Comparison of ENCODE assay signal across 27 cellular contexts in the genomic region with DNA sequence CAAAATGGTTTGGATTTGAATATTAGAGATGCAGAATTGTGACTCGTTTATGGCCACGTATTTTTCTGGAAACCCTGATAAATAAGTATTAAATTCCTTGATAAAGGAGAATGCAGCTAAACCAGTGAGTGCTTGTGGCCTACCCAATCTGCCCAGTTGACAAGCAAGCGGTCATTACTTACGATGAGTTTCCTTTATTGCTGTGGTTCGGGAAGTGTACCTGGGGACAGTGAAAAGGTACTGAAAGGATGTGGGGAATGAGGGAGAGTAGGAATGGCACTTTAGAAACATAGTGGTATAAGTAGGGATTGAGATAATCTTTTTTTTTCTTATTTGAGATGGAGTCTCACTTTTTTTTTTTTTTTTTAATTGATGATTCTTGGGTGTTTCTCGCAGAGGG.
"Had no signal": no experiment of that assay in that cellular context is flagged by ENCODE, and none has a peak within 500 bp of the region (broad histone marks: within the 10 kb centered on the region; RNA-seq: fewer than 3 reads in every experiment).

No MANE protein-coding gene starts in this region.

- H3K27me3 ChIP-seq: brain microvascular endothelial cell, cardiac muscle cell, MG63, SJCRH30 had no signal

- H3K27me3 Mint-ChIP-seq: activated CD4-positive, alpha-beta T cell treated with anti-CD3 and anti-CD28 coated beads, Interleukin-2, amount 10 ng/mL, durations not matched to agents 24 days and 14 days; activated naive CD8-positive, alpha-beta T cell treated with anti-CD3 and anti-CD28 coated beads for 36 hours had no signal

- H3K9me3 ChIP-seq: MG63, SJCRH30, SK-N-SH had no signal

- H3K9ac ChIP-seq: SK-N-SH had no signal

- H3K4me2 ChIP-seq: SK-N-SH had no signal

- DNase-seq: activated CD4-positive, alpha-beta T cell treated with anti-CD3 and anti-CD28 coated beads, Interleukin-2, amount 10 ng/mL, durations not matched to agents 24 days and 14 days; activated CD4-positive, alpha-beta T cell treated with anti-CD3 and anti-CD28 coated beads, Interleukin-2, amount 50 U/mL, for 48 hours; activated CD8-positive, alpha-beta T cell treated with anti-CD3 and anti-CD28 coated beads, Interleukin-2, amount 10 ng/mL, durations not matched to agents 7 days and 5 days; activated gamma-delta T cell treated with Interleukin-2 at 50 U/mL for 16 hours; activated naive CD4-positive, alpha-beta T cell treated with anti-CD3 and anti-CD28 coated beads, Interleukin-2, amount 10 ng/mL, durations not matched to agents 7 days and 5 days; activated naive CD8-positive, alpha-beta T cell treated with anti-CD3 and anti-CD28 coated beads for 36 hours; activated T-cell treated with anti-CD3 and anti-CD28 coated beads, Interleukin-2, amount 50 U/mL, for 4 hours; amniotic stem cell; aorta; brain microvascular endothelial cell; MG63; NCI-H1048; NCI-H1105 treated with DMSO at 0.1 percent for 48 hours; NCI-H1436; NCI-H1694; NCI-H2029; NCI-H345; NCI-H524 treated with DMSO at 0.1 percent for 48 hours; SHP77; SJCRH30; SK-N-SH had no signal

- H3K4me1 Mint-ChIP-seq: activated naive CD4-positive, alpha-beta T cell treated with anti-CD3 and anti-CD28 coated beads, Interleukin-2, amount 10 ng/mL, durations not matched to agents 7 days and 5 days had no signal

- H3K27ac ChIP-seq: brain microvascular endothelial cell, cardiac muscle cell, SJCRH30 had no signal

- H3K4me3 Mint-ChIP-seq: activated CD4-positive, alpha-beta T cell treated with anti-CD3 and anti-CD28 coated beads, Interleukin-2, amount 10 ng/mL, durations not matched to agents 24 days and 14 days; activated CD8-positive, alpha-beta T cell treated with anti-CD3 and anti-CD28 coated beads, Interleukin-2, amount 10 ng/mL, durations not matched to agents 7 days and 5 days; activated naive CD4-positive, alpha-beta T cell treated with anti-CD3 and anti-CD28 coated beads, Interleukin-2, amount 10 ng/mL, durations not matched to agents 7 days and 5 days; activated naive CD8-positive, alpha-beta T cell treated with anti-CD3 and anti-CD28 coated beads for 36 hours; activated T-cell treated with anti-CD3 and anti-CD28 coated beads, Interleukin-2, amount 50 U/mL, for 4 hours; activated T-helper 1 cell treated with anti-CD3 and anti-CD28 coated beads, Interleukin-12 subunit alpha, Interleukin-12 subunit beta, Interleukin-2, Interleukin-4 antibody, amounts not matched to agents 30 ng/mL and 10 ng/mL and 1 ng/mL, durations not matched to agents 14 hours and 24 hours and 36 hours; T-helper 1 cell treated with Interleukin-12 subunit alpha and Interleukin-12 subunit beta and Interleukin-4 antibody, amounts not matched to agents 30 μg/mL and 1 μg/mL, for 36 hours; T-helper 2 cell treated with Interferon-gamma antibody and Interleukin-4, amounts not matched to agents 5 μg/mL and 100 μg/mL, for 36 hours had no signal

- H3K9me3 Mint-ChIP-seq: T-helper 1 cell treated with Interleukin-12 subunit alpha and Interleukin-12 subunit beta and Interleukin-4 antibody, amounts not matched to agents 30 μg/mL and 1 μg/mL, for 36 hours; T-helper 2 cell treated with Interferon-gamma antibody and Interleukin-4, amounts not matched to agents 5 μg/mL and 100 μg/mL, for 36 hours had no signal

- H3K4me3 ChIP-seq: cardiac muscle cell, MG63, SJCRH30 had no signal

- H3K27ac Mint-ChIP-seq: activated CD4-positive, alpha-beta T cell treated with anti-CD3 and anti-CD28 coated beads, Interleukin-2, amount 10 ng/mL, durations not matched to agents 24 days and 14 days; activated CD8-positive, alpha-beta T cell treated with anti-CD3 and anti-CD28 coated beads, Interleukin-2, amount 10 ng/mL, durations not matched to agents 7 days and 5 days; activated naive CD4-positive, alpha-beta T cell treated with anti-CD3 and anti-CD28 coated beads, Interleukin-2, amount 10 ng/mL, durations not matched to agents 7 days and 5 days; activated naive CD8-positive, alpha-beta T cell treated with anti-CD3 and anti-CD28 coated beads for 36 hours; activated T-helper 1 cell treated with anti-CD3 and anti-CD28 coated beads, Interleukin-12 subunit alpha, Interleukin-12 subunit beta, Interleukin-2, Interleukin-4 antibody, amounts not matched to agents 30 ng/mL and 10 ng/mL and 1 ng/mL, durations not matched to agents 14 hours and 24 hours and 36 hours; T-helper 1 cell treated with Interleukin-12 subunit alpha and Interleukin-12 subunit beta and Interleukin-4 antibody, amounts not matched to agents 30 μg/mL and 1 μg/mL, for 36 hours; T-helper 2 cell treated with Interferon-gamma antibody and Interleukin-4, amounts not matched to agents 5 μg/mL and 100 μg/mL, for 36 hours had no signal

- ATAC-seq: activated CD8-positive, alpha-beta T cell treated with anti-CD3 and anti-CD28 coated beads, Interleukin-2, amount 10 ng/mL, durations not matched to agents 7 days and 5 days; activated T-cell treated with anti-CD3 and anti-CD28 coated beads, Interleukin-2, amount 50 U/mL, for 4 hours; Panc1 had no signal

- H3K4me1 ChIP-seq: SJCRH30 had no signal

- FAIRE-seq: TTC549 had no signal
